In genomic region chr1:55632058-55632457, GRCh38 we compare ENCODE assay signal across 13 cellular contexts.
DNase-seq lines count a peak whose midpoint lies in the region; ATAC-seq and TF ChIP-seq lines count a peak whose summit lies in the region.
"Had no signal": no experiment of that assay in that cellular context is flagged by ENCODE, and none has a peak within 500 bp of the region (broad histone marks: within the 10 kb centered on the region; RNA-seq: fewer than 3 reads in every experiment).

No MANE protein-coding gene starts in this region.

- ATAC-seq in left ventricle myocardium superior (peak; percentile 31), HG03108 (IDR thresholded peaks at IDR 0.05; ENCODE audit: unreplicated experiment) (no peak), HG02798 (IDR thresholded peaks at IDR 0.05; ENCODE audit: poor library complexity, unreplicated experiment) (no peak), GM18861 (IDR thresholded peaks at IDR 0.05; ENCODE audit: unreplicated experiment) (no peak)

- in situ Hi-C loops in astrocyte of the spinal cord (cut with HindIII; ENCODE audit: low sequenced_read_pairs), result no loop called here

- DNase-seq in left ventricle myocardium superior (no peak), right atrium auricular region (ENCODE audit: low spot score) (no peak), astrocyte of the spinal cord (ENCODE audit: low read depth, low spot score) (peak; percentile 40), inferior parietal cortex (ENCODE audit: extremely low spot score) (peak; percentile 8), DMS79 (lab: John Stamatoyannopoulos, UW) (no peak)
- DNase-seq: KG1, retina, substantia nigra had no signal

- intact Hi-C loops in left ventricle myocardium superior (cut with micrococcal nuclease), result no loop called here

- no peak for TF ChIP-seq CTCF in right atrium auricular region (IDR thresholded peaks at IDR 0.05)
- no peak for TF ChIP-seq CTCF in astrocyte of the spinal cord (IDR thresholded peaks at IDR 0.05; ENCODE audit: low read depth, low read length)

- no peaks in the 10 kb centered on the region for H3K9me3 ChIP-seq in right atrium auricular region
- H3K9me3 ChIP-seq: BLaER1 had no signal

- H3K4me3 ChIP-seq in right atrium auricular region (no peak overlapping the region), astrocyte of the spinal cord (ENCODE audit: low read depth, low read length) (no peak overlapping the region)
- H3K4me3 ChIP-seq: BLaER1, GM23338 had no signal

- H3K27me3 ChIP-seq in right atrium auricular region, result no peaks in the 10 kb centered on the region
- H3K27me3 ChIP-seq: BLaER1 had no signal

- no peaks in the 10 kb centered on the region for H3K36me3 ChIP-seq in right atrium auricular region
- H3K36me3 ChIP-seq: BLaER1 had no signal

- H3K27ac ChIP-seq in right atrium auricular region, result peak overlapping the region in 1 of 2 donors; percentile 1
- H3K27ac ChIP-seq: BLaER1 had no signal

- peaks cover 0 to 5% of the 10 kb centered on the region in 2 donors for H3K4me1 ChIP-seq in right atrium auricular region
- H3K4me1 ChIP-seq: BLaER1 had no signal

Comparison
In these comparisons a context has a peak if more than half of its experiments do, and no peak if none do; other contexts are left out.
1. DNase-seq: peak in astrocyte of the spinal cord (single experiment) and inferior parietal cortex (single experiment); none in left ventricle myocardium superior (single experiment), right atrium auricular region (single experiment) and DMS79 (single experiment).